Comparison of ENCODE assay signal across 17 cellular contexts in genomic region chr6:24584390-24584735, GRCh38.
DNase-seq lines count a peak whose midpoint lies in the region; ATAC-seq, FAIRE-seq and TF ChIP-seq lines count a peak whose summit lies in the region.
"Had no signal": no experiment of that assay in that cellular context is flagged by ENCODE, and none has a peak within 500 bp of the region (broad histone marks: within the 10 kb centered on the region; RNA-seq: fewer than 3 reads in every experiment).

No MANE protein-coding gene starts in this region.

- ATAC-seq in HG03135 (IDR thresholded peaks at IDR 0.05; ENCODE audit: unreplicated experiment) = no peak
- ATAC-seq: T-cell, WTC11 had no signal

- peak; percentile 92 for DNase-seq in DMS79 (lab: John Stamatoyannopoulos, UW)
- DNase-seq in NCI-H1436 (lab: John Stamatoyannopoulos, UW) = peak; percentile 42
- DNase-seq in NCI-H524 (lab: John Stamatoyannopoulos, UW) = peak; percentile 59 to 85
- no peak for DNase-seq in activated CD4-positive, alpha-beta T cell treated with anti-CD3 and anti-CD28 coated beads for 1 hour
- no peak for DNase-seq in coronary artery (ENCODE audit: low spot score)
- DNase-seq in GM19239 (ENCODE audit: insufficient read length, low spot score) = no peak
- DNase-seq: adrenal gland, AML-193, cerebellar nuclear complex, MV-4-11, T-cell had no signal

- H3K4me1 ChIP-seq in endocrine pancreas (ENCODE audit: control insufficient read depth, insufficient read depth, low read length) = peaks cover 15% of the 10 kb centered on the region

- no peaks in the 10 kb centered on the region for H3K36me3 ChIP-seq in endocrine pancreas (ENCODE audit: control insufficient read depth, insufficient read depth, low read length)
- H3K36me3 ChIP-seq: adrenal gland, suprapubic skin had no signal

- H3K4me3 ChIP-seq in endocrine pancreas (ENCODE audit: control insufficient read depth, insufficient read depth, low read length) (peak overlapping the region; percentile 74), coronary artery (no peak overlapping the region)
- H3K4me3 ChIP-seq: suprapubic skin had no signal

- no peaks in the 10 kb centered on the region for H3K27me3 ChIP-seq in endocrine pancreas (ENCODE audit: control insufficient read depth, insufficient read depth, low read length)
- H3K27me3 ChIP-seq: suprapubic skin had no signal

- H3K9ac ChIP-seq in endocrine pancreas (ENCODE audit: control insufficient read depth, insufficient read depth, low read length) = peak overlapping the region; percentile 48

- FAIRE-seq in GM19239 (lab: Jason Lieb, UNC) = no peak
- FAIRE-seq: endometrium, GM18507 had no signal

- H3K9me3 ChIP-seq in endocrine pancreas (ENCODE audit: control insufficient read depth, low read length) = no peaks in the 10 kb centered on the region
- H3K9me3 ChIP-seq: adrenal gland, suprapubic skin had no signal

- H3K27ac ChIP-seq in coronary artery = no peak overlapping the region
- H3K27ac ChIP-seq: adrenal gland, suprapubic skin had no signal

- TF ChIP-seq CTCF in coronary artery (IDR thresholded peaks at IDR 0.05) = no peak

Comparison
In these comparisons a context has a peak if more than half of its experiments do, and no peak if none do; other contexts are left out.
1. DNase-seq: peak in DMS79 (single experiment), NCI-H1436 (single experiment) and NCI-H524 (2 of 2); none in activated CD4-positive, alpha-beta T cell treated with anti-CD3 and anti-CD28 coated beads for 1 hour (single experiment), coronary artery (single experiment) and GM19239 (single experiment).